Comparison of ENCODE assay signal across 24 cellular contexts in genomic region chr16:16141784-16142396, GRCh38.
"Had no signal": no experiment of that assay in that cellular context is flagged by ENCODE, and none has a peak within 500 bp of the region (broad histone marks: within the 10 kb centered on the region; RNA-seq: fewer than 3 reads in every experiment).

No MANE protein-coding gene starts in this region.

- H3K27me3 Mint-ChIP-seq: effector memory CD8-positive, alpha-beta T cell; natural killer cell treated with Interleukin-12 subunit alpha and Interleukin-12 subunit beta and Interleukin-15 and Interleukin-18, amount 100 ng/mL, for 72 hours had no signal

- DNase-seq: effector memory CD8-positive, alpha-beta T cell; gastrocnemius medialis; heart right ventricle; immature natural killer cell; left cardiac atrium; left ventricle myocardium inferior; mesenchymal stem cell; midbrain; nucleus accumbens; ovary; psoas muscle; retina; stimulated activated CD4-positive, alpha-beta T cell treated with anti-CD3 and anti-CD28 coated beads, Interleukin-2, amount 100 ng/mL, for 24 hours; stimulated activated CD4-positive, alpha-beta T cell treated with anti-CD3 and anti-CD28 coated beads, Interleukin-4, amount 100 ng/mL, for 4 hours; stimulated activated naive CD4-positive, alpha-beta T cell; stomach; trophoblast cell had no signal

- H3K4me1 ChIP-seq: neural progenitor cell, psoas muscle had no signal

- H3K27ac ChIP-seq: epithelial cell of prostate, gastrocnemius medialis, heart right ventricle, left ventricle myocardium inferior, neural progenitor cell, ovary, psoas muscle, skin epidermis, stomach had no signal

- H3K9me3 Mint-ChIP-seq: effector memory CD8-positive, alpha-beta T cell; immature natural killer cell; natural killer cell treated with Interleukin-12 subunit alpha and Interleukin-12 subunit beta and Interleukin-15 and Interleukin-18, amount 100 ng/mL, for 72 hours; neural progenitor cell had no signal

- H3K27ac Mint-ChIP-seq: effector memory CD8-positive, alpha-beta T cell; immature natural killer cell; natural killer cell treated with Interleukin-12 subunit alpha and Interleukin-12 subunit beta and Interleukin-15 and Interleukin-18, amount 100 ng/mL, for 72 hours; neural progenitor cell had no signal

- H3K27me3 ChIP-seq: esophagus muscularis mucosa, gastrocnemius medialis, heart right ventricle, neural progenitor cell, ovary, stomach had no signal

- H3K4me3 Mint-ChIP-seq: effector memory CD8-positive, alpha-beta T cell; immature natural killer cell; natural killer cell treated with Interleukin-12 subunit alpha and Interleukin-12 subunit beta and Interleukin-15 and Interleukin-18, amount 100 ng/mL, for 72 hours; neural progenitor cell had no signal

- H3K4me1 Mint-ChIP-seq: immature natural killer cell, neural progenitor cell had no signal

- H3K4me3 ChIP-seq: esophagus muscularis mucosa, gastrocnemius medialis, heart right ventricle, left ventricle myocardium inferior, lung, neural progenitor cell, ovary, psoas muscle, skin epidermis, stomach had no signal

- ATAC-seq: effector memory CD8-positive, alpha-beta T cell; gastrocnemius medialis; heart right ventricle; left cardiac atrium; natural killer cell treated with Interleukin-12 subunit alpha and Interleukin-12 subunit beta and Interleukin-15 and Interleukin-18, amount 100 ng/mL, for 72 hours; psoas muscle; sciatic nerve had no signal

- H3K9me3 ChIP-seq: esophagus muscularis mucosa, gastrocnemius medialis, heart right ventricle, left ventricle myocardium inferior, ovary, psoas muscle, stomach had no signal

- H3K36me3 ChIP-seq: neural progenitor cell, ovary had no signal
